In the genomic region with DNA sequence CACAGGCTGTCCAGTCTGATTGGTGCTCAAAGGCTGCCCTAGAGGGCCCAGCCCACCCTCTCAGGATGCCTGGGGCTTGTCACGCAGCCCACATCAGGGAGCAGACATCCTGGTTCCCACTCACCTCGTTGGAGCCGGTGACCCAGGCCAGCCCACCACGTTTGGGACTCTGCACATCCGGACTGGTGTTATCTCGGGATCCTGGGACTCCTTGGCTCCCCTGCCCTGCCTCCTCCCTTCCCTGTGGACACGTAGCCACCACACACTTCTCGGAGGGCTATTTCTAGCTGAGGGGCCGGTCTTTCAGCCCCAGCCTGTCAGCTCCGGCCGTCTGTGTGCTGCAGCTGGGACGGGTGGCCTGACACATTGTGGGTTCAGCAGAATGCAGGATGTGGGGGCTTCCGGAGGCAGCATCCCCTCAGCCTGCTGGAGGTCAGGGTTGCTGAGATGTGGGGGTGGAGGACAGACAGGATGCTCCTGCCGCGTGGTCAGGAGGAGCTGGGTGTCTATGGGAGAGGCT, we compare ENCODE assay signal across 23 cellular contexts. TPM values are rescaled to one million over a fixed set of nuclear protein-coding genes. Genes with fewer than 3 reads are reported as not detected.
DNase-seq lines count a peak whose midpoint lies in the region; ATAC-seq and TF ChIP-seq lines count a peak whose summit lies in the region.
"Had no signal": no experiment of that assay in that cellular context is flagged by ENCODE, and none has a peak within 500 bp of the region (broad histone marks: within the 10 kb centered on the region; RNA-seq: fewer than 3 reads in every experiment).

No MANE protein-coding gene starts in this region.

- no peak overlapping the region for H3K27ac ChIP-seq in IMR-90 (ENCODE audit: insufficient read depth, low read length)
- no peak overlapping the region for H3K27ac ChIP-seq in MM.1S (ENCODE audit: low read length)
- H3K27ac ChIP-seq: colonic mucosa, SJCRH30, suprapubic skin, vagina had no signal

- no peak overlapping the region for H2BK15ac ChIP-seq in IMR-90 (ENCODE audit: low read depth, low read length)

- TF ChIP-seq RAD21 in IMR-90 (IDR thresholded peaks at IDR 0.05; ENCODE audit: low read length), result no peak

- no peak overlapping the region for H2BK20ac ChIP-seq in IMR-90 (ENCODE audit: low read depth, low read length)

- no peaks in the 10 kb centered on the region for H3F3A ChIP-seq in MM.1S (ENCODE audit: insufficient read depth, low read length)

- H3K4me3 ChIP-seq in IMR-90 (ENCODE audit: insufficient read depth, low read depth, low read length), result no peak overlapping the region
- no peak overlapping the region for H3K4me3 ChIP-seq in MM.1S (ENCODE audit: low read length)
- H3K4me3 ChIP-seq: colonic mucosa, SJCRH30, suprapubic skin, vagina had no signal

- no peak overlapping the region for H3K23ac ChIP-seq in IMR-90 (ENCODE audit: low read depth, low read length)

- H3K9me2 ChIP-seq in MM.1S (replicated peaks; ENCODE audit: insufficient read depth, low read length), result no peaks in the 10 kb centered on the region

- ATAC-seq in IMR-90 (ENCODE audit: low read depth) (no peak), left ventricle myocardium superior (peak; percentile 57), GM19023 (IDR thresholded peaks at IDR 0.05; ENCODE audit: unreplicated experiment) (no peak)
- ATAC-seq in activated CD8-positive, alpha-beta T cell treated with anti-CD3 and anti-CD28 coated beads for 36 hours, result peak; percentile 80
- no peak for ATAC-seq in stimulated activated naive CD8-positive, alpha-beta T cell treated with anti-CD3 and anti-CD28 coated beads, Interleukin-15, Interleukin-2, amounts not matched to agents 100 U/mL and 50 U/mL, for 24 hours
- ATAC-seq: CD8-positive, alpha-beta T cell had no signal

- no peak overlapping the region for H4K5ac ChIP-seq in IMR-90 (ENCODE audit: low read depth, low read length)

- no peak overlapping the region for H3K4me2 ChIP-seq in IMR-90 (ENCODE audit: low read depth, low read length)
- no peak overlapping the region for H3K4me2 ChIP-seq in MM.1S (ENCODE audit: low read depth, low read length)

- H2AK9ac ChIP-seq in IMR-90 (replicated peaks; ENCODE audit: low read depth, low read length, poor library complexity), result no peak overlapping the region

- H3K18ac ChIP-seq in IMR-90 (ENCODE audit: low read depth, low read length), result no peak overlapping the region

- in situ Hi-C loops in IMR-90 (cut with MboI; ENCODE audit: low sequenced_read_pairs), result no loop called here

- no peak for TF ChIP-seq POLR2A in IMR-90 (IDR thresholded peaks at IDR 0.05; ENCODE audit: low read depth, low read length)

- POLR2A ChIA-PET in IMR-90 (lab: Charles Lee; ENCODE audit: unreplicated experiment), result no interaction called here
- POLR2A ChIA-PET in activated CD8-positive, alpha-beta T cell treated with anti-CD3 and anti-CD28 coated beads for 36 hours (lab: Charles Lee), result no interaction called here

- no peak overlapping the region for H3K14ac ChIP-seq in IMR-90 (replicated peaks; ENCODE audit: low read depth, low read length)

- intact Hi-C loops in IMR-90 (cut with micrococcal nuclease), result no loop called here
- intact Hi-C loops in activated CD8-positive, alpha-beta T cell treated with anti-CD3 and anti-CD28 coated beads for 36 hours (cut with micrococcal nuclease), result no loop called here
- intact Hi-C loops in left ventricle myocardium superior (cut with micrococcal nuclease), result no loop called here

- BruUV-seq in IMR-90 (replicated peaks; lab: Mats Ljungman, UMichigan), result no TSS peak

- H3K4me3 Mint-ChIP-seq in activated CD8-positive, alpha-beta T cell treated with anti-CD3 and anti-CD28 coated beads for 36 hours, result peak overlapping the region; percentile 11
- H3K4me3 Mint-ChIP-seq: brain; CD8-positive, alpha-beta T cell; neural crest cell had no signal

- no peak overlapping the region for H2BK120ac ChIP-seq in IMR-90 (ENCODE audit: low read depth, low read length)

- H3K9me3 Mint-ChIP-seq in activated CD8-positive, alpha-beta T cell treated with anti-CD3 and anti-CD28 coated beads for 36 hours, result no peaks in the 10 kb centered on the region
- H3K9me3 Mint-ChIP-seq: brain; CD8-positive, alpha-beta T cell; neural crest cell had no signal

- no peaks in the 10 kb centered on the region for H3K36me3 ChIP-seq in IMR-90 (ENCODE audit: control insufficient read depth, insufficient read depth, low read length)
- no peaks in the 10 kb centered on the region for H3K36me3 ChIP-seq in MM.1S (replicated peaks; ENCODE audit: insufficient read depth, low read length)
- H3K36me3 ChIP-seq: colonic mucosa, SJCRH30, suprapubic skin, vagina had no signal

- H4K20me1 ChIP-seq in IMR-90 (ENCODE audit: insufficient read depth, low read length) (no peaks in the 10 kb centered on the region), MM.1S (ENCODE audit: insufficient read depth, low read length) (no peaks in the 10 kb centered on the region)

- H2AK5ac ChIP-seq in IMR-90 (ENCODE audit: low read depth, low read length), result no peak overlapping the region

- TF ChIP-seq CTCF in IMR-90 (conservative IDR thresholded peaks at IDR 0.05; ENCODE audit: low read depth, low read length) (no peak), MM.1S (IDR thresholded peaks at IDR 0.05; ENCODE audit: low read length) (no peak)
- no peak for TF ChIP-seq CTCF in activated CD8-positive, alpha-beta T cell treated with anti-CD3 and anti-CD28 coated beads for 36 hours (IDR thresholded peaks at IDR 0.05)

- H3K79me1 ChIP-seq in IMR-90 (ENCODE audit: low read depth in 1 of 2, low read length in 2 of 2), result no peaks in the 10 kb centered on the region

- H3K9me1 ChIP-seq in IMR-90 (ENCODE audit: insufficient read depth, low read length), result no peaks in the 10 kb centered on the region

- no peaks in the 10 kb centered on the region for H3K4me1 ChIP-seq in IMR-90 (ENCODE audit: control insufficient read depth, insufficient read depth, low read length)
- H3K4me1 ChIP-seq in MM.1S (ENCODE audit: low read length), result no peaks in the 10 kb centered on the region
- H3K4me1 ChIP-seq: colonic mucosa, SJCRH30, suprapubic skin, vagina had no signal

- no peak overlapping the region for H3K4ac ChIP-seq in IMR-90 (ENCODE audit: low read depth, low read length)

- H2AFZ ChIP-seq in IMR-90 (replicated peaks; ENCODE audit: low read length, poor library complexity) (peak overlapping the region; percentile 63), MM.1S (ENCODE audit: low read length) (no peak overlapping the region)

- no peaks in the 10 kb centered on the region for H3K36me3 Mint-ChIP-seq in activated CD8-positive, alpha-beta T cell treated with anti-CD3 and anti-CD28 coated beads for 36 hours (ENCODE audit: low read depth)
- H3K36me3 Mint-ChIP-seq: brain; CD8-positive, alpha-beta T cell had no signal

- no peak overlapping the region for H4K8ac ChIP-seq in IMR-90 (ENCODE audit: low read depth in 2 of 2, low read length in 2 of 2)

- dilution Hi-C loops in IMR-90 (cut with HindIII; ENCODE audit: low sequenced_read_pairs, unreplicated experiment), result no loop called here

- DNase-seq in IMR-90 (no peak), left ventricle myocardium superior (peak; percentile 36), MM.1S (no peak)
- peak; percentile 49 for DNase-seq in activated CD8-positive, alpha-beta T cell treated with anti-CD3 and anti-CD28 coated beads for 36 hours
- DNase-seq in stimulated activated naive CD8-positive, alpha-beta T cell treated with anti-CD3 and anti-CD28 coated beads, Interleukin-15, Interleukin-2, amounts not matched to agents 100 U/mL and 50 U/mL, for 24 hours, result peak; percentile 6
- DNase-seq in central memory CD4-positive, alpha-beta T cell, result no peak
- DNase-seq: activated CD4-positive, alpha-beta T cell treated with anti-CD3 and anti-CD28 coated beads for 4 hours; CD8-positive, alpha-beta T cell; colonic mucosa; GF-D8; NCI-H1105 treated with DMSO at 0.1 percent for 48 hours; NCI-H2081 treated with DMSO at 0.1 percent for 48 hours; NCI-H446; SJCRH30; T-helper 1 cell had no signal

- peaks cover 11% of the 10 kb centered on the region for H3K4me1 Mint-ChIP-seq in activated CD8-positive, alpha-beta T cell treated with anti-CD3 and anti-CD28 coated beads for 36 hours (ENCODE audit: low read depth)
- H3K4me1 Mint-ChIP-seq: brain, neural crest cell had no signal

- H4K91ac ChIP-seq in IMR-90 (ENCODE audit: insufficient read depth, low read depth, low read length), result no peak overlapping the region

- H3K27me3 ChIP-seq in IMR-90 (ENCODE audit: control insufficient read depth, insufficient read depth, low read length) (peaks cover 4% of the 10 kb centered on the region; the same call in 1 of the 2 replicates), MM.1S (replicated peaks; ENCODE audit: insufficient read depth, low read length) (no peaks in the 10 kb centered on the region)
- H3K27me3 ChIP-seq: colonic mucosa, vagina had no signal

- 0% methylated on average over 1 of the region's 15 CpGs; no CpG with 5 or more reads in 1 of the 2 experiments for whole genome bisulfite sequencing in IMR-90 (ENCODE audit: extremely low coverage in 2 of 2, insufficient read length in 1 of 2), 2 experiments

- no peaks in the 10 kb centered on the region for H3K9me3 ChIP-seq in IMR-90 (ENCODE audit: control insufficient read depth, insufficient read depth, low read length)
- no peaks in the 10 kb centered on the region for H3K9me3 ChIP-seq in MM.1S (replicated peaks; ENCODE audit: insufficient read depth, low read length)
- H3K9me3 ChIP-seq: colonic mucosa, SJCRH30, suprapubic skin, vagina had no signal

- CTCF ChIA-PET in IMR-90 (lab: Yijun Ruan, JAX), result no interaction called here
- CTCF ChIA-PET in activated CD8-positive, alpha-beta T cell treated with anti-CD3 and anti-CD28 coated beads for 36 hours (lab: Charles Lee), result no interaction called here

- H2BK5ac ChIP-seq in IMR-90 (ENCODE audit: low read depth, low read length, poor library complexity, severe bottlenecking), result no peak overlapping the region

- H3K27me3 Mint-ChIP-seq in activated CD8-positive, alpha-beta T cell treated with anti-CD3 and anti-CD28 coated beads for 36 hours, result peaks cover 10% of the 10 kb centered on the region

- no peaks in the 10 kb centered on the region for H3K79me2 ChIP-seq in MM.1S (ENCODE audit: low read length)

- no peak overlapping the region for H3K56ac ChIP-seq in IMR-90 (ENCODE audit: extremely low read depth, insufficient read depth, low read length)

- no peak overlapping the region for H3K9ac ChIP-seq in IMR-90 (ENCODE audit: low read depth, low read length)
- no peak overlapping the region for H3K9ac ChIP-seq in MM.1S (ENCODE audit: low read length)

- H3K27ac Mint-ChIP-seq in activated CD8-positive, alpha-beta T cell treated with anti-CD3 and anti-CD28 coated beads for 36 hours, result no peak overlapping the region
- H3K27ac Mint-ChIP-seq: brain; CD8-positive, alpha-beta T cell had no signal

RNA-seq across cellular contexts. Expression of gene FGF23, which starts 12.8 kb away (rescaled TPM):
- total RNA-seq in IMR-90 (2012; rRNA removed) (not detected in 2 replicates), left ventricle myocardium superior (not detected)
- polyA plus RNA-seq in IMR-90 (2012; rRNA removed), result not detected in 2 replicates
- not detected in 2 replicates for polyA plus RNA-seq in IMR-90 (2012; cell fraction: cytosol; rRNA removed)
- not detected in 2 replicates for polyA plus RNA-seq in IMR-90 (2012; cell fraction: nucleus; rRNA removed; ENCODE audit: low replicate concordance)
- total RNA-seq in activated CD8-positive, alpha-beta T cell treated with anti-CD3 and anti-CD28 coated beads for 36 hours, result not detected
- total RNA-seq: CD8-positive, alpha-beta T cell; colonic mucosa; lower leg skin; mononuclear cell; posterior vena cava; suprapubic skin; vagina had no signal

RNA-seq across cellular contexts. Expression of gene FGF6, which starts 53.3 kb away (rescaled TPM):
- total RNA-seq in IMR-90 (2012; rRNA removed), result not detected in 2 replicates
- not detected in 2 replicates for polyA plus RNA-seq in IMR-90 (2012; rRNA removed)
- polyA plus RNA-seq in IMR-90 (2012; cell fraction: cytosol; rRNA removed), result not detected in 2 replicates
- polyA plus RNA-seq in IMR-90 (2012; cell fraction: nucleus; rRNA removed; ENCODE audit: low replicate concordance), result not detected in 2 replicates
- not detected for total RNA-seq in activated CD8-positive, alpha-beta T cell treated with anti-CD3 and anti-CD28 coated beads for 36 hours
- total RNA-seq in left ventricle myocardium superior, result not detected
- total RNA-seq: CD8-positive, alpha-beta T cell; colonic mucosa; lower leg skin; mononuclear cell; neural crest cell; posterior vena cava; SJCRH30; suprapubic skin; vagina had no signal

Comparison
In these comparisons a context has a peak if more than half of its experiments do, and no peak if none do; other contexts are left out.
1. ATAC-seq: peak in activated CD8-positive, alpha-beta T cell treated with anti-CD3 and anti-CD28 coated beads for 36 hours (single experiment) and left ventricle myocardium superior (single experiment); none in IMR-90 (single experiment), stimulated activated naive CD8-positive, alpha-beta T cell treated with anti-CD3 and anti-CD28 coated beads, Interleukin-15, Interleukin-2, amounts not matched to agents 100 U/mL and 50 U/mL, for 24 hours (single experiment) and GM19023 (single experiment).
2. DNase-seq: peak in activated CD8-positive, alpha-beta T cell treated with anti-CD3 and anti-CD28 coated beads for 36 hours (single experiment), left ventricle myocardium superior (single experiment) and stimulated activated naive CD8-positive, alpha-beta T cell treated with anti-CD3 and anti-CD28 coated beads, Interleukin-15, Interleukin-2, amounts not matched to agents 100 U/mL and 50 U/mL, for 24 hours (single experiment); none in IMR-90 (single experiment), MM.1S (single experiment) and central memory CD4-positive, alpha-beta T cell (single experiment).